ENCODE assay signal across 29 cellular contexts in genomic region chr19:23980805-23981204, GRCh38.
"Had no signal": no experiment of that assay in that cellular context is flagged by ENCODE, and none has a peak within 500 bp of the region (broad histone marks: within the 10 kb centered on the region; RNA-seq: fewer than 3 reads in every experiment).

No MANE protein-coding gene starts in this region.

- H3K27ac Mint-ChIP-seq: stimulated activated effector memory CD8-positive, alpha-beta T cell treated with anti-CD3 and anti-CD28 coated beads, Interleukin-12 subunit alpha, Interleukin-12 subunit beta, amount 100 ng/mL, for 72 hours; stimulated activated memory B cell treated with anti-CD40 and anti-IgM and Interleukin-4, amounts not matched to agents 10 μg/mL and 1 μg/mL and 100 μg/mL, for 72 hours; stimulated activated naive B cell treated with anti-CD40 and anti-IgM and Interleukin-4, amounts not matched to agents 10 μg/mL and 1 μg/mL and 100 μg/mL, for 72 hours; stimulated activated naive CD8-positive, alpha-beta T cell treated with anti-CD3 and anti-CD28 coated beads, Interleukin-15, amount 100 ng/mL, for 72 hours; stimulated activated naive CD8-positive, alpha-beta T cell treated with anti-CD3 and anti-CD28 coated beads, Interleukin-15, Interleukin-2, amounts not matched to agents 100 ng/mL and 50 ng/mL, for 24 hours; type B pancreatic cell had no signal

- H3K36me3 ChIP-seq: stomach, suprapubic skin, thoracic aorta, thyroid gland, tibial artery, tibial nerve, transverse colon, upper lobe of left lung, upper lobe of right lung, uterus, vagina had no signal

- H3K27me3 ChIP-seq: stomach, suprapubic skin, testis, thyroid gland, tibial artery, tibial nerve, transverse colon, upper lobe of left lung, upper lobe of right lung, uterus, vagina had no signal

- FAIRE-seq: urothelium cell line had no signal

- H3K9me3 Mint-ChIP-seq: stimulated activated effector memory CD8-positive, alpha-beta T cell treated with anti-CD3 and anti-CD28 coated beads, Interleukin-12 subunit alpha, Interleukin-12 subunit beta, amount 100 ng/mL, for 72 hours; stimulated activated memory B cell treated with anti-CD40 and anti-IgM and Interleukin-4, amounts not matched to agents 10 μg/mL and 1 μg/mL and 100 μg/mL, for 72 hours; stimulated activated naive CD8-positive, alpha-beta T cell treated with anti-CD3 and anti-CD28 coated beads, Interleukin-15, Interleukin-2, amounts not matched to agents 100 ng/mL and 50 ng/mL, for 24 hours had no signal

- ATAC-seq: stimulated activated effector memory CD8-positive, alpha-beta T cell treated with anti-CD3 and anti-CD28 coated beads, Interleukin-12 subunit alpha, Interleukin-12 subunit beta, amount 100 ng/mL, for 72 hours; stimulated activated memory B cell treated with anti-CD40 and anti-IgM and Interleukin-4, amounts not matched to agents 10 μg/mL and 1 μg/mL and 100 μg/mL, for 72 hours; stimulated activated naive B cell treated with anti-CD40 and anti-IgM and Interleukin-4, amounts not matched to agents 10 μg/mL and 1 μg/mL and 100 μg/mL, for 72 hours; stimulated activated naive CD8-positive, alpha-beta T cell treated with anti-CD3 and anti-CD28 coated beads, Interleukin-15, amount 100 ng/mL, for 72 hours; stimulated activated naive CD8-positive, alpha-beta T cell treated with anti-CD3 and anti-CD28 coated beads, Interleukin-15, Interleukin-2, amounts not matched to agents 100 U/mL and 50 U/mL, for 24 hours; upper lobe of right lung had no signal

- H3K4me1 ChIP-seq: stomach, suprapubic skin, testis, thyroid gland, tibial artery, tibial nerve, transverse colon, upper lobe of left lung, upper lobe of right lung, uterus, vagina had no signal

- H3K4me3 ChIP-seq: stomach, suprapubic skin, testis, thoracic aorta, thyroid gland, tibial artery, tibial nerve, transverse colon, upper lobe of left lung, upper lobe of right lung, uterus, vagina had no signal

- H3K36me3 Mint-ChIP-seq: stimulated activated effector memory CD8-positive, alpha-beta T cell treated with anti-CD3 and anti-CD28 coated beads, Interleukin-12 subunit alpha, Interleukin-12 subunit beta, amount 100 ng/mL, for 72 hours; stimulated activated memory B cell treated with anti-CD40 and anti-IgM and Interleukin-4, amounts not matched to agents 10 μg/mL and 1 μg/mL and 100 μg/mL, for 72 hours; stimulated activated naive B cell treated with anti-CD40 and anti-IgM and Interleukin-4, amounts not matched to agents 10 μg/mL and 1 μg/mL and 100 μg/mL, for 72 hours; type B pancreatic cell had no signal

- H3K4me1 Mint-ChIP-seq: stimulated activated effector memory CD8-positive, alpha-beta T cell treated with anti-CD3 and anti-CD28 coated beads, Interleukin-12 subunit alpha, Interleukin-12 subunit beta, amount 100 ng/mL, for 72 hours; stimulated activated memory B cell treated with anti-CD40 and anti-IgM and Interleukin-4, amounts not matched to agents 10 μg/mL and 1 μg/mL and 100 μg/mL, for 72 hours; stimulated activated naive B cell treated with anti-CD40 and anti-IgM and Interleukin-4, amounts not matched to agents 10 μg/mL and 1 μg/mL and 100 μg/mL, for 72 hours; stimulated activated naive CD8-positive, alpha-beta T cell treated with anti-CD3 and anti-CD28 coated beads, Interleukin-15, amount 100 ng/mL, for 72 hours had no signal

- DNase-seq: stimulated activated CD4-positive, alpha-beta T cell treated with anti-CD3 and anti-CD28 coated beads, Interleukin-2, amount 100 ng/mL, for 48 hours; stimulated activated CD4-positive, alpha-beta T cell treated with anti-CD3 and anti-CD28 coated beads, Interleukin-4, amount 100 ng/mL, for 1 hour; stimulated activated CD4-positive, alpha-beta T cell treated with anti-CD3 and anti-CD28 coated beads, Interleukin-4, amount 100 ng/mL, for 24 hours; stimulated activated CD4-positive, alpha-beta T cell treated with anti-CD3 and anti-CD28 coated beads, Interleukin-4, amount 100 ng/mL, for 4 hours; stimulated activated CD8-positive, alpha-beta memory T cell treated with anti-CD3 and anti-CD28 coated beads, Interleukin-4, amount 100 ng/mL, for 48 hours; stimulated activated naive B cell treated with anti-CD40 and anti-IgM and Interleukin-4, amounts not matched to agents 10 μg/mL and 1 μg/mL and 100 μg/mL, for 72 hours; stimulated activated naive CD4-positive, alpha-beta T cell; stimulated activated naive CD4-positive, alpha-beta T cell treated with Interleukin-2 at 50 U/mL for 16 hours; stimulated activated naive CD8-positive, alpha-beta T cell treated with anti-CD3 and anti-CD28 coated beads, Interleukin-15, amount 100 ng/mL, for 72 hours; stimulated activated naive CD8-positive, alpha-beta T cell treated with anti-CD3 and anti-CD28 coated beads, Interleukin-15, Interleukin-2, amounts not matched to agents 100 U/mL and 50 U/mL, for 24 hours; stomach; substantia nigra; testis; thyroid gland; tibial artery; transverse colon; trophoblast cell; upper lobe of left lung; upper lobe of right lung; uterus had no signal

- H3K9me3 ChIP-seq: stomach, suprapubic skin, testis, thoracic aorta, thyroid gland, tibial artery, tibial nerve, transverse colon, upper lobe of left lung, upper lobe of right lung, uterus, vagina had no signal

- H3K4me3 Mint-ChIP-seq: stimulated activated effector memory CD8-positive, alpha-beta T cell treated with anti-CD3 and anti-CD28 coated beads, Interleukin-12 subunit alpha, Interleukin-12 subunit beta, amount 100 ng/mL, for 72 hours; stimulated activated memory B cell treated with anti-CD40 and anti-IgM and Interleukin-4, amounts not matched to agents 10 μg/mL and 1 μg/mL and 100 μg/mL, for 72 hours; stimulated activated naive B cell treated with anti-CD40 and anti-IgM and Interleukin-4, amounts not matched to agents 10 μg/mL and 1 μg/mL and 100 μg/mL, for 72 hours; stimulated activated naive CD8-positive, alpha-beta T cell treated with anti-CD3 and anti-CD28 coated beads, Interleukin-15, amount 100 ng/mL, for 72 hours; stimulated activated naive CD8-positive, alpha-beta T cell treated with anti-CD3 and anti-CD28 coated beads, Interleukin-15, Interleukin-2, amounts not matched to agents 100 ng/mL and 50 ng/mL, for 24 hours; type B pancreatic cell had no signal

- H3K27me3 Mint-ChIP-seq: stimulated activated memory B cell treated with anti-CD40 and anti-IgM and Interleukin-4, amounts not matched to agents 10 μg/mL and 1 μg/mL and 100 μg/mL, for 72 hours; stimulated activated naive B cell treated with anti-CD40 and anti-IgM and Interleukin-4, amounts not matched to agents 10 μg/mL and 1 μg/mL and 100 μg/mL, for 72 hours; stimulated activated naive CD8-positive, alpha-beta T cell treated with anti-CD3 and anti-CD28 coated beads, Interleukin-15, amount 100 ng/mL, for 72 hours; stimulated activated naive CD8-positive, alpha-beta T cell treated with anti-CD3 and anti-CD28 coated beads, Interleukin-15, Interleukin-2, amounts not matched to agents 100 ng/mL and 50 ng/mL, for 24 hours; type B pancreatic cell had no signal

- H3K27ac ChIP-seq: stomach, suprapubic skin, testis, thoracic aorta, thyroid gland, tibial artery, tibial nerve, transverse colon, upper lobe of left lung, upper lobe of right lung, uterus, vagina had no signal
